13 cellular contexts compared by ENCODE assay signal in genomic region chr10:46019170-46019528, GRCh38. TPM values are rescaled to one million over a fixed set of nuclear protein-coding genes. Genes with fewer than 3 reads are reported as not detected.
DNase-seq lines count a peak whose midpoint lies in the region; ATAC-seq and TF ChIP-seq lines count a peak whose summit lies in the region.
"Had no signal": no experiment of that assay in that cellular context is flagged by ENCODE, and none has a peak within 500 bp of the region (broad histone marks: within the 10 kb centered on the region; RNA-seq: fewer than 3 reads in every experiment).

No MANE protein-coding gene starts in this region.

- H3K14ac ChIP-seq in trophoblast cell (ENCODE audit: low read length) = no peak overlapping the region

- peaks cover 2% of the 10 kb centered on the region for H3K79me1 ChIP-seq in trophoblast cell (ENCODE audit: low read length)

- peak overlapping the region; percentile 38 for H3K27ac Mint-ChIP-seq in activated B cell treated with CpG ODN at 0.5 μM for 24 hours
- no peak overlapping the region for H3K27ac Mint-ChIP-seq in activated T-helper 2 cell treated with anti-CD3 and anti-CD28 coated beads, Interferon-gamma antibody, Interleukin-2, Interleukin-4, amounts not matched to agents 10 μg/mL and 5 μg/mL and 100 μg/mL, durations not matched to agents 14 hours and 24 hours and 36 hours

- no peak overlapping the region for H2AK5ac ChIP-seq in trophoblast cell (ENCODE audit: low read length)

- no peak overlapping the region for H4K12ac ChIP-seq in trophoblast cell (ENCODE audit: low read depth, low read length)

- in situ Hi-C loops in Caki2 (cut with HindIII; ENCODE audit: low pct_unique_long_range_greater_than_20kb, low sequenced_read_pairs) = no loop called here

- H4K91ac ChIP-seq in trophoblast cell (ENCODE audit: low read depth, low read length) = no peak overlapping the region

- whole genome bisulfite sequencing in hepatocyte (ENCODE audit: low lambda C conversion rate, missing lambda C conversion rate) = 90% methylated on average over 3 of the region's 3 CpGs
- no CpG with 5 or more reads among the region's 3 CpGs for WGBS in trophoblast cell (ENCODE audit: extremely low coverage, insufficient coverage, insufficient read length)

- no peak overlapping the region for H2BK5ac ChIP-seq in trophoblast cell (ENCODE audit: low read depth, low read length, poor library complexity)

- H3K27me3 Mint-ChIP-seq in activated B cell treated with CpG ODN at 0.5 μM for 24 hours = no peaks in the 10 kb centered on the region
- H3K27me3 Mint-ChIP-seq in activated T-helper 2 cell treated with anti-CD3 and anti-CD28 coated beads, Interferon-gamma antibody, Interleukin-2, Interleukin-4, amounts not matched to agents 10 μg/mL and 5 μg/mL and 100 μg/mL, durations not matched to agents 14 hours and 24 hours and 36 hours (ENCODE audit: low read depth) = no peaks in the 10 kb centered on the region
- H3K27me3 Mint-ChIP-seq: activated CD8-positive, alpha-beta T cell treated with anti-CD3 and anti-CD28 coated beads for 36 hours had no signal

- peak overlapping the region; percentile 44 for H3K4me2 ChIP-seq in hepatocyte
- H3K4me2 ChIP-seq in trophoblast cell (ENCODE audit: low read length) = no peak overlapping the region

- H3K36me3 ChIP-seq in hepatocyte (replicated peaks; ENCODE audit: insufficient read depth, low read depth) = no peaks in the 10 kb centered on the region
- peaks cover 9 to 17% of the 10 kb centered on the region in 2 experiments for H3K36me3 ChIP-seq in trophoblast cell (ENCODE audit: control insufficient read depth in 1 of 2, insufficient read depth in 2 of 2, low read length in 2 of 2)

- H4K8ac ChIP-seq in trophoblast cell (ENCODE audit: low read depth, low read length) = no peak overlapping the region

- H3K4me1 ChIP-seq in hepatocyte (ENCODE audit: insufficient read depth) (peaks cover 36% of the 10 kb centered on the region), trophoblast cell (ENCODE audit: control insufficient read depth in 1 of 2, insufficient read depth in 2 of 2, low read length in 2 of 2) (peaks cover 0 to 3% of the 10 kb centered on the region in 2 experiments)

- H3K9me3 Mint-ChIP-seq in activated B cell treated with CpG ODN at 0.5 μM for 24 hours = no peaks in the 10 kb centered on the region
- no peaks in the 10 kb centered on the region for H3K9me3 Mint-ChIP-seq in activated T-helper 2 cell treated with anti-CD3 and anti-CD28 coated beads, Interferon-gamma antibody, Interleukin-2, Interleukin-4, amounts not matched to agents 10 μg/mL and 5 μg/mL and 100 μg/mL, durations not matched to agents 14 hours and 24 hours and 36 hours
- H3K9me3 Mint-ChIP-seq: activated CD8-positive, alpha-beta T cell treated with anti-CD3 and anti-CD28 coated beads for 36 hours; T-helper 1 cell treated with Interleukin-12 subunit alpha and Interleukin-12 subunit beta and Interleukin-4 antibody, amounts not matched to agents 30 μg/mL and 1 μg/mL, for 36 hours had no signal

- H3K36me3 Mint-ChIP-seq in activated B cell treated with CpG ODN at 0.5 μM for 24 hours (ENCODE audit: low read depth) = peaks cover 36% of the 10 kb centered on the region
- H3K36me3 Mint-ChIP-seq in activated T-helper 2 cell treated with anti-CD3 and anti-CD28 coated beads, Interferon-gamma antibody, Interleukin-2, Interleukin-4, amounts not matched to agents 10 μg/mL and 5 μg/mL and 100 μg/mL, durations not matched to agents 14 hours and 24 hours and 36 hours (ENCODE audit: low read depth) = peaks cover 31% of the 10 kb centered on the region

- H3K4me3 ChIP-seq in hepatocyte (no peak overlapping the region), trophoblast cell (ENCODE audit: low read depth, low read length) (no peak overlapping the region)

- no peak overlapping the region for H2BK12ac ChIP-seq in trophoblast cell (ENCODE audit: low read length)

- peaks cover 63% of the 10 kb centered on the region for H3K4me1 Mint-ChIP-seq in activated B cell treated with CpG ODN at 0.5 μM for 24 hours
- peaks cover 45% of the 10 kb centered on the region for H3K4me1 Mint-ChIP-seq in activated T-helper 2 cell treated with anti-CD3 and anti-CD28 coated beads, Interferon-gamma antibody, Interleukin-2, Interleukin-4, amounts not matched to agents 10 μg/mL and 5 μg/mL and 100 μg/mL, durations not matched to agents 14 hours and 24 hours and 36 hours (ENCODE audit: low read depth)

- H3K27ac ChIP-seq in hepatocyte = no peak overlapping the region
- H3K27ac ChIP-seq in trophoblast cell (ENCODE audit: low read depth, low read length) = no peak overlapping the region

- no peak overlapping the region for H3K18ac ChIP-seq in trophoblast cell (ENCODE audit: low read length)

- ATAC-seq in activated B cell treated with CpG ODN at 0.5 μM for 24 hours (ENCODE audit: low read depth) (no peak), GM18858 (IDR thresholded peaks at IDR 0.05; ENCODE audit: unreplicated experiment) (no peak), HG03045 (IDR thresholded peaks at IDR 0.05; ENCODE audit: unreplicated experiment) (no peak)
- ATAC-seq: activated CD8-positive, alpha-beta T cell treated with anti-CD3 and anti-CD28 coated beads for 36 hours had no signal

- POLR2A ChIA-PET in activated B cell treated with CpG ODN at 0.5 μM for 24 hours (lab: Charles Lee) = no interaction called here

- peak overlapping the region; percentile 43 for H3K4ac ChIP-seq in trophoblast cell (ENCODE audit: low read depth, low read length)

- no peak overlapping the region for H3K4me3 Mint-ChIP-seq in activated B cell treated with CpG ODN at 0.5 μM for 24 hours
- no peak overlapping the region for H3K4me3 Mint-ChIP-seq in activated T-helper 2 cell treated with anti-CD3 and anti-CD28 coated beads, Interferon-gamma antibody, Interleukin-2, Interleukin-4, amounts not matched to agents 10 μg/mL and 5 μg/mL and 100 μg/mL, durations not matched to agents 14 hours and 24 hours and 36 hours (ENCODE audit: low read depth)
- H3K4me3 Mint-ChIP-seq: activated CD8-positive, alpha-beta T cell treated with anti-CD3 and anti-CD28 coated beads for 36 hours; T-helper 1 cell treated with Interleukin-12 subunit alpha and Interleukin-12 subunit beta and Interleukin-4 antibody, amounts not matched to agents 30 μg/mL and 1 μg/mL, for 36 hours had no signal

- H2AFZ ChIP-seq in hepatocyte = no peak overlapping the region
- no peak overlapping the region for H2AFZ ChIP-seq in trophoblast cell (ENCODE audit: insufficient read depth, low read length, poor library complexity)

- H3K27me3 ChIP-seq in hepatocyte = no peaks in the 10 kb centered on the region
- no peaks in the 10 kb centered on the region for H3K27me3 ChIP-seq in trophoblast cell (ENCODE audit: insufficient read depth, low read length)

- DNase-seq in Caki2 (ENCODE audit: low read depth) (peak; percentile 29), activated B cell treated with CpG ODN at 0.5 μM for 24 hours (no peak), hepatocyte (ENCODE audit: low spot score) (no peak), trophoblast cell (peak in 1 of 2 donors; percentile 34), NCI-H2107 treated with DMSO at 0.1 percent for 48 hours (lab: John Stamatoyannopoulos, UW; ENCODE audit: unreplicated experiment) (no peak)
- no peak for DNase-seq in activated T-helper 2 cell treated with anti-CD3 and anti-CD28 coated beads, Interferon-gamma antibody, Interleukin-2, Interleukin-4, amounts not matched to agents 10 μg/mL and 5 μg/mL and 100 μg/mL, durations not matched to agents 14 hours and 24 hours and 36 hours (ENCODE audit: low spot score)
- DNase-seq: NCI-H2171 had no signal

- CTCF ChIA-PET in activated B cell treated with CpG ODN at 0.5 μM for 24 hours (lab: Charles Lee) = interaction anchor here (1.1 kb wide), 1 partner anchor 10 kb away, joined by 3 read pairs; no protein-coding TSS in a partner anchor

- intact Hi-C loops in activated B cell treated with CpG ODN at 0.5 μM for 24 hours (cut with micrococcal nuclease) = no loop called here
- intact Hi-C loops in activated T-helper 2 cell treated with anti-CD3 and anti-CD28 coated beads, Interferon-gamma antibody, Interleukin-2, Interleukin-4, amounts not matched to agents 10 μg/mL and 5 μg/mL and 100 μg/mL, durations not matched to agents 14 hours and 24 hours and 36 hours (cut with micrococcal nuclease) = loop anchor here (1.0 kb wide), 1 partner anchor 15 kb away; no protein-coding TSS in a partner anchor

- H3K9me2 ChIP-seq in hepatocyte (replicated peaks; ENCODE audit: insufficient read depth) = no peaks in the 10 kb centered on the region

- no peak for TF ChIP-seq CTCF in activated B cell treated with CpG ODN at 0.5 μM for 24 hours (IDR thresholded peaks at IDR 0.05)
- no peak for TF ChIP-seq CTCF in hepatocyte (IDR thresholded peaks at IDR 0.05; ENCODE audit: poor library complexity)

- H3K9ac ChIP-seq in trophoblast cell (ENCODE audit: low read length) = peak overlapping the region; percentile 56

- no peak overlapping the region for H2BK120ac ChIP-seq in trophoblast cell (ENCODE audit: insufficient read depth, low read length, poor library complexity)

- no peak overlapping the region for H3K23ac ChIP-seq in trophoblast cell (ENCODE audit: low read length)

- H3K9me3 ChIP-seq in hepatocyte (ENCODE audit: low read depth) (no peaks in the 10 kb centered on the region), trophoblast cell (ENCODE audit: insufficient read depth, low read depth, low read length) (no peaks in the 10 kb centered on the region)

- peaks cover 95% of the 10 kb centered on the region for H3K79me2 ChIP-seq in hepatocyte
- peaks cover 12% of the 10 kb centered on the region for H3K79me2 ChIP-seq in trophoblast cell (ENCODE audit: control insufficient read depth, insufficient read depth, low read length, poor library complexity)

- H4K20me1 ChIP-seq in hepatocyte (ENCODE audit: insufficient read depth, poor library complexity, severe bottlenecking) = peaks cover 91% of the 10 kb centered on the region

RNA-seq across cellular contexts. Expression of gene NCOA4, which starts 11.3 kb away (rescaled TPM):
- total RNA-seq in Caki2 (2014; rRNA removed; shearing (Covaris generic); ENCODE audit: low replicate concordance) = 164 and 211 TPM in 2 replicates
- total RNA-seq in activated B cell treated with CpG ODN at 0.5 μM for 24 hours = 94.5 and 94.9 TPM in 2 replicates
- 171 and 174 TPM in 2 replicates for total RNA-seq in hepatocyte
- polyA plus RNA-seq in hepatocyte = 66.9 and 81.8 TPM in 2 replicates
- polyA plus RNA-seq in trophoblast cell (2013) = 187 and 194 TPM in 2 replicates
- total RNA-seq in activated T-helper 2 cell treated with anti-CD3 and anti-CD28 coated beads, Interferon-gamma antibody, Interleukin-2, Interleukin-4, amounts not matched to agents 10 μg/mL and 5 μg/mL and 100 μg/mL, durations not matched to agents 14 hours and 24 hours and 36 hours = 98.7 and 103 TPM in 2 replicates

RNA-seq across cellular contexts. Expression of gene MSMB, which starts 26.9 kb away (rescaled TPM):
- total RNA-seq in Caki2 (2014; rRNA removed; shearing (Covaris generic); ENCODE audit: low replicate concordance) = not detected in 2 replicates
- total RNA-seq in activated B cell treated with CpG ODN at 0.5 μM for 24 hours (not detected in 2 replicates), hepatocyte (2.2 and 2.7 TPM in 2 replicates)
- polyA plus RNA-seq in hepatocyte = 10.0 and 11.0 TPM in 2 replicates
- 0.64 and 1.1 TPM in 2 replicates for polyA plus RNA-seq in trophoblast cell (2013)
- total RNA-seq in activated T-helper 2 cell treated with anti-CD3 and anti-CD28 coated beads, Interferon-gamma antibody, Interleukin-2, Interleukin-4, amounts not matched to agents 10 μg/mL and 5 μg/mL and 100 μg/mL, durations not matched to agents 14 hours and 24 hours and 36 hours = not detected in 2 replicates
- total RNA-seq: activated CD8-positive, alpha-beta T cell treated with anti-CD3 and anti-CD28 coated beads for 36 hours; frontal cortex; pulmonary artery endothelial cell had no signal

RNA-seq across cellular contexts. Expression of gene TIMM23, which starts 46.9 kb away (rescaled TPM):
- total RNA-seq in Caki2 (2014; rRNA removed; shearing (Covaris generic); ENCODE audit: low replicate concordance) = 141 and 149 TPM in 2 replicates
- total RNA-seq in activated B cell treated with CpG ODN at 0.5 μM for 24 hours (47.2 and 50.1 TPM in 2 replicates), hepatocyte (76.4 and 80.7 TPM in 2 replicates)
- polyA plus RNA-seq in hepatocyte = 122 and 144 TPM in 2 replicates
- polyA plus RNA-seq in trophoblast cell (2013) = 84.3 TPM in 2 replicates
- 90.9 and 93.6 TPM in 2 replicates for total RNA-seq in activated T-helper 2 cell treated with anti-CD3 and anti-CD28 coated beads, Interferon-gamma antibody, Interleukin-2, Interleukin-4, amounts not matched to agents 10 μg/mL and 5 μg/mL and 100 μg/mL, durations not matched to agents 14 hours and 24 hours and 36 hours
